8 cellular contexts compared by ENCODE assay signal in genomic region chrX:153794018-153794896, GRCh38. TPM values are rescaled to one million over a fixed set of nuclear protein-coding genes. Genes with fewer than 3 reads are reported as not detected.
DNase-seq lines count a peak whose midpoint lies in the region; FAIRE-seq and TF ChIP-seq lines count a peak whose summit lies in the region.

IDH3G (minus strand) TSS chrX:153794375; CDS start chrX:153794326, 49 bp downstream.
SSR4 (plus strand) TSS chrX:153794668; CDS start chrX:153794688, 20 bp downstream.

- FAIRE-seq in frontal cortex (lab: Jason Lieb, UNC), result no peak

- H3K36me3 ChIP-seq in neuronal stem cell (replicated peaks in 1 of 2; ENCODE audit: control insufficient read depth in 2 of 2, insufficient read depth in 2 of 2, low read length in 2 of 2), result peaks cover 5 to 48% of the 10 kb centered on the region in 2 donors

- H3K79me1 ChIP-seq in neuronal stem cell (ENCODE audit: low read depth, low read length), result peaks cover 6% of the 10 kb centered on the region

- no peak within 1 kb of the TSS for H2BK120ac ChIP-seq in neuronal stem cell (ENCODE audit: low read depth, low read length)

- no CpG with 5 or more reads among the region's 92 CpGs for WGBS in neuronal stem cell (ENCODE audit: extremely low coverage in 2 of 2, insufficient read length in 2 of 2, insufficient replicate concordance in 1 of 2), 2 donors

- intact Hi-C loops in activated naive CD4-positive, alpha-beta T cell treated with anti-CD3 and anti-CD28 coated beads for 36 hours (cut with micrococcal nuclease), result loop anchor here (1.0 to 2.0 kb wide), 7 partner anchors 25 to 324 kb away; partner anchors contain the start of genes ABCD1, BCAP31, CCNQ and HAUS7

- POLR2A ChIA-PET in HEK293T (lab: Yijun Ruan, JAX), result interaction anchor here (0.5 to 1.7 kb wide), 17 partner anchors 9 to 853 kb away, joined by 3 to 11 read pairs (median 3); partner anchors contain the start of genes ARHGAP4 and SRPK3

- H2AK5ac ChIP-seq in neuronal stem cell (ENCODE audit: low read depth, low read length), result no peak within 1 kb of the TSS

- TF ChIP-seq CTCF in subcutaneous adipose tissue (IDR thresholded peaks at IDR 0.05; ENCODE audit: low read depth), result no peak

- no peak within 1 kb of the TSS for H4K91ac ChIP-seq in neuronal stem cell (ENCODE audit: low read depth, low read length, poor library complexity)

- H4K8ac ChIP-seq in neuronal stem cell (ENCODE audit: low read depth, low read length), result no peak within 1 kb of the TSS

- H3K14ac ChIP-seq in neuronal stem cell (ENCODE audit: low read length), result peak within 1 kb of the TSS; percentile 56

- no peak within 1 kb of the TSS for H2BK15ac ChIP-seq in neuronal stem cell (ENCODE audit: low read length)

- no peaks in the 10 kb centered on the region for H3K27me3 Mint-ChIP-seq in activated naive CD4-positive, alpha-beta T cell treated with anti-CD3 and anti-CD28 coated beads for 36 hours (ENCODE audit: low read depth)

- H3K23ac ChIP-seq in neuronal stem cell (ENCODE audit: low read depth, low read length, poor library complexity), result peak within 1 kb of the TSS; percentile 31

- DNase-seq in GF-D8 (lab: John Stamatoyannopoulos, UW) (peak; percentile 82), HEK293T (ENCODE audit: extremely low spot score) (peak; percentile 99), MV-4-11 (lab: John Stamatoyannopoulos, UW) (peak; percentile 93), SK-MEL-5 (ENCODE audit: low read depth, low spot score) (peak; percentile 91), frontal cortex (ENCODE audit: low spot score in 2 of 2) (peak; percentile 96 to 97), neuronal stem cell (ENCODE audit: low spot score) (peak; percentile 91)
- DNase-seq in activated naive CD4-positive, alpha-beta T cell treated with anti-CD3 and anti-CD28 coated beads for 36 hours, result peak; percentile 94

- peak within 1 kb of the TSS; percentile 94 for H3K4me3 Mint-ChIP-seq in activated naive CD4-positive, alpha-beta T cell treated with anti-CD3 and anti-CD28 coated beads for 36 hours

- H2BK12ac ChIP-seq in neuronal stem cell (ENCODE audit: low read length), result no peak within 1 kb of the TSS

- H3K4ac ChIP-seq in neuronal stem cell (ENCODE audit: low read length), result peak within 1 kb of the TSS; percentile 53

- H2BK5ac ChIP-seq in neuronal stem cell (ENCODE audit: low read length), result no peak within 1 kb of the TSS

- H3K9me3 ChIP-seq in neuronal stem cell (replicated peaks in 1 of 2; ENCODE audit: control insufficient read depth in 2 of 2, insufficient read depth in 1 of 2, low read depth in 1 of 2, low read length in 2 of 2), result peaks cover 0 to 4% of the 10 kb centered on the region in 2 donors

- H3K4me2 ChIP-seq in neuronal stem cell (ENCODE audit: insufficient read depth, low read length, poor library complexity, severe bottlenecking), result peak within 1 kb of the TSS; percentile 66

- H3K4me1 Mint-ChIP-seq in activated naive CD4-positive, alpha-beta T cell treated with anti-CD3 and anti-CD28 coated beads for 36 hours (ENCODE audit: low read depth), result peaks cover 29% of the 10 kb centered on the region

- peak within 1 kb of the TSS; percentile 99 for H3K18ac ChIP-seq in neuronal stem cell (ENCODE audit: low read length)

- H3K27ac Mint-ChIP-seq in activated naive CD4-positive, alpha-beta T cell treated with anti-CD3 and anti-CD28 coated beads for 36 hours, result peak within 1 kb of the TSS; percentile 87

- peaks cover 0 to 14% (median 0%) of the 10 kb centered on the region in 3 experiments for H3K27me3 ChIP-seq in neuronal stem cell (ENCODE audit: control insufficient read depth in 3 of 3, insufficient read depth in 3 of 3, low read depth in 1 of 3, low read length in 3 of 3)

- peak within 1 kb of the TSS; percentile 98 for H3K9ac ChIP-seq in neuronal stem cell (ENCODE audit: low read depth, low read length, poor library complexity)

- H3K4me1 ChIP-seq in neuronal stem cell (ENCODE audit: control insufficient read depth in 2 of 2, insufficient read depth in 1 of 2, low read depth in 1 of 2, low read length in 2 of 2), result peaks cover 5% of the 10 kb centered on the region in 2 donors

- CTCF ChIA-PET in HEK293T (lab: Yijun Ruan, JAX), result interaction anchor here (0.9 kb wide), 1 partner anchor 12 kb away, joined by 3 read pairs; no protein-coding TSS in a partner anchor
- CTCF ChIA-PET in activated naive CD4-positive, alpha-beta T cell treated with anti-CD3 and anti-CD28 coated beads for 36 hours (lab: Charles Lee), result no interaction called here

- in situ Hi-C loops in SK-MEL-5 (cut with HindIII; ENCODE audit: low pct_unique_long_range_greater_than_20kb, low sequenced_read_pairs), result no loop called here

- H3K36me3 Mint-ChIP-seq in activated naive CD4-positive, alpha-beta T cell treated with anti-CD3 and anti-CD28 coated beads for 36 hours (ENCODE audit: low read depth), result peaks cover 12% of the 10 kb centered on the region

- H3K4me3 ChIP-seq in neuronal stem cell (ENCODE audit: low read length in 2 of 2), result peak within 1 kb of the TSS; percentile 78 to 93

- H3K9me3 Mint-ChIP-seq in activated naive CD4-positive, alpha-beta T cell treated with anti-CD3 and anti-CD28 coated beads for 36 hours, result no peaks in the 10 kb centered on the region

- peak within 1 kb of the TSS; percentile 91 for H2AFZ ChIP-seq in neuronal stem cell (ENCODE audit: low read length)

- peak within 1 kb of the TSS; percentile 68 for H3K27ac ChIP-seq in neuronal stem cell (replicated peaks; ENCODE audit: low read length)

TF ChIP-seq in HEK293T, 16 proteins besides CTCF, POLR2A, EP300 and RAD21:
- no peak for TF ChIP-seq FOXK2 (IDR thresholded peaks at IDR 0.05)
- peak; percentile 99 for TF ChIP-seq PKNOX1 (IDR thresholded peaks at IDR 0.05)
- TF ChIP-seq BHLHE40 (IDR thresholded peaks at IDR 0.05; ENCODE audit: borderline replicate concordance), result no peak
- TF ChIP-seq L3MBTL2 (conservative IDR thresholded peaks at IDR 0.05), result peak; percentile 97
- peak; percentile 96; the same call in 1 of the 2 replicates for TF ChIP-seq FOXM1 (IDR thresholded peaks at IDR 0.05; ENCODE audit: borderline replicate concordance)

RNA-seq across cellular contexts. Expression of gene IDH3G, which starts in this region (rescaled TPM):
- total RNA-seq in SK-MEL-5 (2014; rRNA removed; shearing (Covaris generic)), result 87.1 and 93.3 TPM in 2 replicates
- 102 and 113 TPM in 2 replicates for polyA plus RNA-seq in SK-MEL-5 (2015; cell fraction: cytosol; rRNA removed)
- 145 and 175 TPM in 2 replicates for polyA plus RNA-seq in SK-MEL-5 (2015; cell fraction: nucleus; rRNA removed)
- 10 to 100 TPM; 46.3 to 49.9 TPM for total RNA-seq in activated naive CD4-positive, alpha-beta T cell treated with anti-CD3 and anti-CD28 coated beads for 36 hours
- total RNA-seq in frontal cortex (49.7 TPM), subcutaneous adipose tissue (10 to 100 TPM; 40.9 to 70.0 (median 69.5) TPM)
- 43.4 TPM for polyA plus RNA-seq in neuronal stem cell (2013, experiment 1 of 2)
- 43.1 TPM for polyA plus RNA-seq in neuronal stem cell (2013, experiment 2 of 2)

RNA-seq across cellular contexts. Expression of gene SSR4, which starts in this region (rescaled TPM):
- total RNA-seq in SK-MEL-5 (2014; rRNA removed; shearing (Covaris generic)), result 382 and 384 TPM in 2 replicates
- 639 and 689 TPM in 2 replicates for polyA plus RNA-seq in SK-MEL-5 (2015; cell fraction: cytosol; rRNA removed)
- polyA plus RNA-seq in SK-MEL-5 (2015; cell fraction: nucleus; rRNA removed), result 189 and 279 TPM in 2 replicates
- 100 to 1,000 TPM; 148 to 152 TPM for total RNA-seq in activated naive CD4-positive, alpha-beta T cell treated with anti-CD3 and anti-CD28 coated beads for 36 hours
- total RNA-seq in frontal cortex, result 84.4 TPM
- 194 TPM for polyA plus RNA-seq in neuronal stem cell (2013, experiment 1 of 2)
- polyA plus RNA-seq in neuronal stem cell (2013, experiment 2 of 2), result 190 TPM
- 100 to 1,000 TPM in 3 of 4 donors, 10 to 100 TPM in 1; 75.4 to 172 (median 140) TPM for total RNA-seq in subcutaneous adipose tissue

Comparison
In these comparisons a context has a peak if more than half of its experiments do, and no peak if none do; other contexts are left out.
1. Peak in every context shown above with its lines: DNase-seq, H3K4me3 ChIP-seq and H3K27ac ChIP-seq.